In the genomic region with DNA sequence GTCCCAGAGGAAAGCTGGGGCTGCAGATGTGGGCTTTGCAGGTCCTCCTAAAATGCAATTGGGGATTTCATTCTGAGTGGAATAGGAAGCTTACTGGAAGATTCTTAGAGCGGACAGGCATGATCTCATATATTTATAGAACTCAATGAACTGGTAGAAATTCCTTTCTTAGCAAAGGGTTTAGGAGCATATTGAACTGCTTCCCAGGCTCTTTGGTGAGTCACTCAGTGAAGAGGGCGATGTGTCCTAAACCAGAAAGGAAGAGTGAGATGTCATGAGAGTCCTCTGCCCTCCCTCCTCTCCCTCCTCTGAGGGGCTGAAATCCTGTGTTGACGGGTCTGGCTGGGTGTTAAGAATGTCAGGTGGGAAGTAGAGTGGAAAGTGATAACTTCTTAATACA, we compare ENCODE assay signal across 24 cellular contexts. TPM values are rescaled to one million over a fixed set of nuclear protein-coding genes. Genes with fewer than 3 reads are reported as not detected.
A peak's percentile ranks its signal among the peaks of the same experiment; 100 is the strongest.
DNase-seq lines count a peak whose midpoint lies in the region; ATAC-seq and TF ChIP-seq lines count a peak whose summit lies in the region.
"Had no signal": no experiment of that assay in that cellular context is flagged by ENCODE, and none has a peak within 500 bp of the region (broad histone marks: within the 10 kb centered on the region; RNA-seq: fewer than 3 reads in every experiment).

No MANE protein-coding gene starts in this region.

- no peak overlapping the region for H3K4ac ChIP-seq in trophoblast cell (ENCODE audit: low read depth, low read length)

- in situ Hi-C loops in KBM-7 (cut with MboI; ENCODE audit: low pct_unique_long_range_greater_than_20kb, low sequenced_read_pairs) = no loop called here

- no peaks in the 10 kb centered on the region for H3K79me2 ChIP-seq in trophoblast cell (ENCODE audit: control insufficient read depth, insufficient read depth, low read length, poor library complexity)

- H3K4me3 ChIP-seq in trophoblast cell (ENCODE audit: low read depth, low read length) = no peak overlapping the region
- H3K4me3 ChIP-seq: cardiac muscle cell, right lobe of liver had no signal

- H2BK120ac ChIP-seq in trophoblast cell (ENCODE audit: insufficient read depth, low read length, poor library complexity) = no peak overlapping the region

- no peak overlapping the region for H3K4me2 ChIP-seq in trophoblast cell (ENCODE audit: low read length)

- no peak overlapping the region for H2AFZ ChIP-seq in trophoblast cell (ENCODE audit: insufficient read depth, low read length, poor library complexity)

- no peak for TF ChIP-seq CTCF in foreskin keratinocyte (conservative IDR thresholded peaks at IDR 0.05)

- no peak overlapping the region for H4K12ac ChIP-seq in trophoblast cell (ENCODE audit: low read depth, low read length)

- peak overlapping the region; percentile 59 for H2BK12ac ChIP-seq in trophoblast cell (ENCODE audit: low read length)

- no peak overlapping the region for H2AK5ac ChIP-seq in trophoblast cell (ENCODE audit: low read length)

- no peak overlapping the region for H3K23ac ChIP-seq in trophoblast cell (ENCODE audit: low read length)

- no peak overlapping the region for H3K18ac ChIP-seq in trophoblast cell (ENCODE audit: low read length)

- H3K4me1 ChIP-seq in foreskin keratinocyte = peaks cover 4% of the 10 kb centered on the region
- no peaks in the 10 kb centered on the region for H3K4me1 ChIP-seq in trophoblast cell (ENCODE audit: control insufficient read depth in 1 of 2, insufficient read depth in 2 of 2, low read length in 2 of 2)
- H3K4me1 ChIP-seq: right lobe of liver had no signal

- H2BK5ac ChIP-seq in trophoblast cell (ENCODE audit: low read depth, low read length, poor library complexity) = no peak overlapping the region

- no CpG with 5 or more reads among the region's 3 CpGs for WGBS in trophoblast cell (ENCODE audit: extremely low coverage, insufficient coverage, insufficient read length)

- H4K91ac ChIP-seq in trophoblast cell (ENCODE audit: low read depth, low read length) = no peak overlapping the region

- DNase-seq in Daoy (ENCODE audit: low read depth) (peak; percentile 47), astrocyte of the hippocampus (ENCODE audit: low read depth, low spot score) (peak; percentile 76), foreskin keratinocyte (peak in 1 of 2 donors; percentile 40), trophoblast cell (no peak), CD1c-positive myeloid dendritic cell (ENCODE audit: extremely low spot score) (no peak), KBM-7 (no peak)
- DNase-seq in activated CD4-positive, alpha-beta T cell treated with anti-CD3 and anti-CD28 coated beads for 48 hours = no peak
- DNase-seq: activated naive CD4-positive, alpha-beta T cell treated with anti-CD3 and anti-CD28 coated beads, Interleukin-2, amount 50 U/mL, for 16 hours; activated T-cell treated with anti-CD3 and anti-CD28 coated beads, Interleukin-2, amount 50 U/mL, for 1 hour; AML-193; Calu3; effector CD4-positive, alpha-beta T cell; NCI-H1092; NCI-H2107; NCI-H69; right lobe of liver; stimulated activated CD4-positive, alpha-beta T cell treated with anti-CD3 and anti-CD28 coated beads, Interleukin-2, amount 100 ng/mL, for 48 hours; substantia nigra had no signal

- H3K27ac ChIP-seq in foreskin keratinocyte (no peak overlapping the region), trophoblast cell (ENCODE audit: low read depth, low read length) (no peak overlapping the region)
- H3K27ac ChIP-seq: cardiac muscle cell, neutrophil, right lobe of liver had no signal

- no peak overlapping the region for H3K9ac ChIP-seq in trophoblast cell (ENCODE audit: low read length)

- ATAC-seq in foreskin keratinocyte = peak; percentile 72
- no peak for ATAC-seq in HG03045 (IDR thresholded peaks at IDR 0.05; ENCODE audit: unreplicated experiment)
- ATAC-seq: HCT116, Panc1, right lobe of liver, SK-N-SH treated with all-trans-retinoic acid at 6 μM for 48 hours had no signal

- no peaks in the 10 kb centered on the region for H3K79me1 ChIP-seq in trophoblast cell (ENCODE audit: low read length)

- no peaks in the 10 kb centered on the region for H3K36me3 ChIP-seq in trophoblast cell (ENCODE audit: control insufficient read depth in 1 of 2, insufficient read depth in 2 of 2, low read length in 2 of 2)
- H3K36me3 ChIP-seq: cardiac muscle cell, neutrophil, right lobe of liver had no signal

- H3K27me3 ChIP-seq in foreskin keratinocyte = no peaks in the 10 kb centered on the region
- no peaks in the 10 kb centered on the region for H3K27me3 ChIP-seq in trophoblast cell (ENCODE audit: insufficient read depth, low read length)
- H3K27me3 ChIP-seq: neutrophil, right lobe of liver had no signal

- H4K8ac ChIP-seq in trophoblast cell (ENCODE audit: low read depth, low read length) = no peak overlapping the region

- H3K14ac ChIP-seq in trophoblast cell (ENCODE audit: low read length) = no peak overlapping the region

- H3K9me3 ChIP-seq in trophoblast cell (ENCODE audit: insufficient read depth, low read depth, low read length) = no peaks in the 10 kb centered on the region
- H3K9me3 ChIP-seq: neutrophil, right lobe of liver had no signal

RNA-seq across cellular contexts. Expression of gene SEMA6A, which starts 26.3 kb away (rescaled TPM):
- 0.34 and 4.9 TPM in 2 replicates for total RNA-seq in Daoy (2014; rRNA removed; shearing (Covaris generic))
- total RNA-seq in foreskin keratinocyte = 0.34 and 0.49 TPM in 2 replicates
- 0.10 and 0.20 TPM in 2 replicates for polyA plus RNA-seq in foreskin keratinocyte
- polyA plus RNA-seq in trophoblast cell (2013) = 559 and 563 TPM in 2 replicates

Comparison
In these comparisons a context has a peak if more than half of its experiments do, and no peak if none do; other contexts are left out.
1. DNase-seq: peak in Daoy (single experiment) and astrocyte of the hippocampus (single experiment); none in trophoblast cell (0 of 2), CD1c-positive myeloid dendritic cell (single experiment), KBM-7 (single experiment) and activated CD4-positive, alpha-beta T cell treated with anti-CD3 and anti-CD28 coated beads for 48 hours (single experiment).